ENCODE assay signal across 11 cellular contexts in genomic region chrY:12621446-12622081, GRCh38.
DNase-seq lines count a peak whose midpoint lies in the region; ATAC-seq lines count a peak whose summit lies in the region.
"Had no signal": no experiment of that assay in that cellular context is flagged by ENCODE, and none has a peak within 500 bp of the region (broad histone marks: within the 10 kb centered on the region; RNA-seq: fewer than 3 reads in every experiment).

No MANE protein-coding gene starts in this region.

- peak overlapping the region in 1 of 9 donors; percentile 32 for H3K27ac Mint-ChIP-seq in naive thymus-derived CD4-positive, alpha-beta T cell

- H3K4me1 ChIP-seq in naive thymus-derived CD4-positive, alpha-beta T cell (ENCODE audit: control insufficient read depth in 2 of 2, insufficient read depth in 2 of 2, low read length in 2 of 2), result peaks cover 0 to 3% of the 10 kb centered on the region in 2 donors
- H3K4me1 ChIP-seq: left lung, right lobe of liver had no signal

- H3K9me3 ChIP-seq in KOPT-K1 (ENCODE audit: insufficient read depth, low read length, poor library complexity, severe bottlenecking), result no peaks in the 10 kb centered on the region
- no peaks in the 10 kb centered on the region for H3K9me3 ChIP-seq in naive thymus-derived CD4-positive, alpha-beta T cell (ENCODE audit: control insufficient read depth in 2 of 3, low read length in 3 of 3)
- H3K9me3 ChIP-seq: left lung, right lobe of liver had no signal

- H3K36me3 ChIP-seq in KOPT-K1 (ENCODE audit: insufficient read depth, low read length), result no peaks in the 10 kb centered on the region
- H3K36me3 ChIP-seq in naive thymus-derived CD4-positive, alpha-beta T cell (ENCODE audit: control insufficient read depth in 2 of 3, insufficient read depth in 3 of 3, low read length in 3 of 3), result no peaks in the 10 kb centered on the region
- H3K36me3 ChIP-seq: left lung, right lobe of liver had no signal

- H3K36me3 Mint-ChIP-seq in naive thymus-derived CD4-positive, alpha-beta T cell, result no peaks in the 10 kb centered on the region

- peaks cover 0 to 3% (median 0%) of the 10 kb centered on the region in 11 donors for H3K9me3 Mint-ChIP-seq in naive thymus-derived CD4-positive, alpha-beta T cell

- no peak overlapping the region for H3K4me3 ChIP-seq in naive thymus-derived CD4-positive, alpha-beta T cell (ENCODE audit: low read length)
- H3K4me3 ChIP-seq: left lung, right lobe of liver had no signal

- H3K27me3 ChIP-seq in naive thymus-derived CD4-positive, alpha-beta T cell (ENCODE audit: control insufficient read depth in 2 of 2, insufficient read depth in 2 of 2, low read length in 2 of 2), result no peaks in the 10 kb centered on the region
- H3K27me3 ChIP-seq: left lung, right lobe of liver had no signal

- CTCF ChIA-PET in naive thymus-derived CD4-positive, alpha-beta T cell (lab: Charles Lee), result interaction anchor here (1.2 to 2.0 kb wide), 2 partner anchors 141 to 142 kb away, joined by 3 to 7 read pairs; no protein-coding TSS in a partner anchor

- H3K4me1 Mint-ChIP-seq in naive thymus-derived CD4-positive, alpha-beta T cell, result peaks cover 0 to 26% (median 0%) of the 10 kb centered on the region in 7 donors

- intact Hi-C loops in naive thymus-derived CD4-positive, alpha-beta T cell (cut with micrococcal nuclease), result loop anchor here (1.0 kb wide), 1 partner anchor 142 kb away; no protein-coding TSS in a partner anchor

- peak; percentile 54 for ATAC-seq in naive thymus-derived CD4-positive, alpha-beta T cell
- ATAC-seq in HG02973 (IDR thresholded peaks at IDR 0.05; ENCODE audit: unreplicated experiment) (no peak), GM19351 (IDR thresholded peaks at IDR 0.05; ENCODE audit: unreplicated experiment) (no peak), GM19467 (IDR thresholded peaks at IDR 0.05; ENCODE audit: unreplicated experiment) (no peak)
- ATAC-seq: left lung had no signal

- POLR2A ChIA-PET in naive thymus-derived CD4-positive, alpha-beta T cell (lab: Charles Lee), result no interaction called here

- H3K27me3 Mint-ChIP-seq in naive thymus-derived CD4-positive, alpha-beta T cell, result no peaks in the 10 kb centered on the region

- peak overlapping the region; percentile 41 for H3K27ac ChIP-seq in KOPT-K1 (ENCODE audit: low read depth, low read length, poor library complexity, severe bottlenecking)
- H3K27ac ChIP-seq in naive thymus-derived CD4-positive, alpha-beta T cell (ENCODE audit: low read depth, low read length), result no peak overlapping the region
- H3K27ac ChIP-seq: left lung, right lobe of liver had no signal

- peak overlapping the region in 1 of 10 donors; percentile 54 for H3K4me3 Mint-ChIP-seq in naive thymus-derived CD4-positive, alpha-beta T cell

- peak; percentile 0 for DNase-seq in NCI-H2107 treated with DMSO at 0.1 percent for 48 hours (lab: John Stamatoyannopoulos, UW; ENCODE audit: unreplicated experiment)
- DNase-seq in NCI-H2107 (lab: John Stamatoyannopoulos, UW), result no peak
- peak; percentile 57 for DNase-seq in dermis blood vessel endothelial cell
- peak in 1 of 9 donors; percentile 25 for DNase-seq in naive thymus-derived CD4-positive, alpha-beta T cell
- DNase-seq: activated gamma-delta T cell treated with Interleukin-2 at 50 U/mL for 16 hours, left lung had no signal
